ENCODE assay signal across 27 cellular contexts in the genomic region with DNA sequence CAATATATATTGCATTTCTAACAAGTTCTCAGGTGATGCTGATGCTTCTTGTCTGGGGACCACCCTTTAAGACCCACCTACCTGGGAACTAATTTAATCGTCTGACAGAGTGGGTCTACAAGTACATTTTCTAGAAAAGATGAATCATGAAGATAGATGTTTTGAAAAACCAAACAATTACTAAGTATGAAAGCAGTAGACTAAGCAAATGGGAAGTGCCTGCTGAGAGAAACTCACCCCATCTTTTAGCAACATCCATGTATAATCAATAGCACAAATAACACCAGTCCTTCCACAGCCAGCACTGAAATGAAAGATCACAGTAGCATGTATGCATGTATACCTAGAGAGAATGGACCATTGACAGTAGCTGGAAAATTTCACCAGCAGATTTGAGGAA. TPM values are rescaled to one million over a fixed set of nuclear protein-coding genes. Genes with fewer than 3 reads are reported as not detected.
"Had no signal": no experiment of that assay in that cellular context is flagged by ENCODE, and none has a peak within 500 bp of the region (broad histone marks: within the 10 kb centered on the region; RNA-seq: fewer than 3 reads in every experiment).

No MANE protein-coding gene starts in this region.

- H3K9me3 Mint-ChIP-seq: activated B cell treated with CpG ODN at 0.5 μM for 24 hours; activated CD4-positive, alpha-beta T cell treated with anti-CD3 and anti-CD28 coated beads, Interleukin-2, amount 10 ng/mL, durations not matched to agents 7 days and 5 days; activated naive CD4-positive, alpha-beta T cell treated with anti-CD3 and anti-CD28 coated beads, Interleukin-2, amount 10 ng/mL, durations not matched to agents 7 days and 5 days; mesothelial cell of epicardium; naive thymus-derived CD8-positive, alpha-beta T cell; T-helper 1 cell treated with Interleukin-12 subunit alpha and Interleukin-12 subunit beta and Interleukin-4 antibody, amounts not matched to agents 30 μg/mL and 1 μg/mL, for 36 hours had no signal

- H3K36me3 Mint-ChIP-seq: mesothelial cell of epicardium, neural progenitor cell had no signal

- H3K4me3 ChIP-seq: adrenal gland, ascending aorta, left ventricle myocardium inferior, neural progenitor cell, sigmoid colon, SJSA1, smooth muscle cell, upper lobe of left lung had no signal

- H3K27ac ChIP-seq: adrenal gland, ascending aorta, brain microvascular endothelial cell, left ventricle myocardium inferior, neural progenitor cell, sigmoid colon, SJSA1, upper lobe of left lung had no signal

- H3K36me3 ChIP-seq: adrenal gland, ascending aorta, brain microvascular endothelial cell, left ventricle myocardium inferior, neural progenitor cell, sigmoid colon, SJSA1, upper lobe of left lung had no signal

- H3K27me3 Mint-ChIP-seq: activated B cell treated with CpG ODN at 0.5 μM for 24 hours; activated CD4-positive, alpha-beta T cell treated with anti-CD3 and anti-CD28 coated beads, Interleukin-2, amount 10 ng/mL, durations not matched to agents 7 days and 5 days; activated naive CD4-positive, alpha-beta T cell treated with anti-CD3 and anti-CD28 coated beads, Interleukin-2, amount 10 ng/mL, durations not matched to agents 7 days and 5 days; naive thymus-derived CD8-positive, alpha-beta T cell; progenitor cell of endocrine pancreas had no signal

- H3K4me1 ChIP-seq: adrenal gland, ascending aorta, left ventricle myocardium inferior, neural progenitor cell, sigmoid colon, upper lobe of left lung had no signal

- H3K27ac Mint-ChIP-seq: activated B cell treated with CpG ODN at 0.5 μM for 24 hours; activated CD4-positive, alpha-beta T cell treated with anti-CD3 and anti-CD28 coated beads, Interleukin-2, amount 10 ng/mL, durations not matched to agents 7 days and 5 days; activated naive CD4-positive, alpha-beta T cell treated with anti-CD3 and anti-CD28 coated beads, Interleukin-2, amount 10 ng/mL, durations not matched to agents 7 days and 5 days; mesothelial cell of epicardium; neural progenitor cell; progenitor cell of endocrine pancreas; T-helper 1 cell treated with Interleukin-12 subunit alpha and Interleukin-12 subunit beta and Interleukin-4 antibody, amounts not matched to agents 30 μg/mL and 1 μg/mL, for 36 hours had no signal

- H3K27me3 ChIP-seq: adrenal gland, ascending aorta, brain microvascular endothelial cell, neural progenitor cell, sigmoid colon, SJSA1, upper lobe of left lung had no signal

- ATAC-seq: esophagus mucosa; naive thymus-derived CD8-positive, alpha-beta T cell had no signal

- H3K4me1 Mint-ChIP-seq: mesothelial cell of epicardium, neural progenitor cell had no signal

- H3K4me3 Mint-ChIP-seq: activated B cell treated with CpG ODN at 0.5 μM for 24 hours; activated CD4-positive, alpha-beta T cell treated with anti-CD3 and anti-CD28 coated beads, Interleukin-2, amount 10 ng/mL, durations not matched to agents 7 days and 5 days; activated naive CD4-positive, alpha-beta T cell treated with anti-CD3 and anti-CD28 coated beads, Interleukin-2, amount 10 ng/mL, durations not matched to agents 7 days and 5 days; mesothelial cell of epicardium; naive thymus-derived CD8-positive, alpha-beta T cell; neural progenitor cell; T-helper 1 cell treated with Interleukin-12 subunit alpha and Interleukin-12 subunit beta and Interleukin-4 antibody, amounts not matched to agents 30 μg/mL and 1 μg/mL, for 36 hours had no signal

- DNase-seq: activated B cell treated with CpG ODN at 0.5 μM for 24 hours; activated CD4-positive, alpha-beta T cell treated with anti-CD3 and anti-CD28 coated beads, Interleukin-2, amount 10 ng/mL, durations not matched to agents 7 days and 5 days; activated effector memory CD4-positive, alpha-beta T cell treated with Interleukin-2 at 50 U/mL for 16 hours; activated naive CD4-positive, alpha-beta T cell treated with anti-CD3 and anti-CD28 coated beads, Interleukin-2, amount 10 ng/mL, durations not matched to agents 7 days and 5 days; adrenal gland; brain microvascular endothelial cell; caudate nucleus; effector memory CD4-positive, alpha-beta T cell; foreskin melanocyte; left ventricle myocardium inferior; mammary epithelial cell; naive thymus-derived CD8-positive, alpha-beta T cell; retina; sigmoid colon; stimulated activated CD4-positive, alpha-beta T cell treated with anti-CD3 and anti-CD28 coated beads, Interleukin-15, amount 100 ng/mL, for 24 hours; stimulated activated naive CD4-positive, alpha-beta T cell; upper lobe of left lung had no signal

- H3K9me3 ChIP-seq: adrenal gland, ascending aorta, left ventricle myocardium inferior, sigmoid colon, SJSA1, upper lobe of left lung had no signal

RNA-seq across cellular contexts. Expression of a gene that starts 17.3 kb away (rescaled TPM):
- total RNA-seq: endothelial cell of umbilical vein, mesothelial cell of epicardium, osteocyte, progenitor cell of endocrine pancreas, smooth muscle cell had no signal

RNA-seq across cellular contexts. Expression of a gene that starts 33.1 kb away (rescaled TPM):
- total RNA-seq: ascending aorta, left ventricle myocardium inferior had no signal
